Comparison of ENCODE assay signal across 24 cellular contexts in the genomic region with DNA sequence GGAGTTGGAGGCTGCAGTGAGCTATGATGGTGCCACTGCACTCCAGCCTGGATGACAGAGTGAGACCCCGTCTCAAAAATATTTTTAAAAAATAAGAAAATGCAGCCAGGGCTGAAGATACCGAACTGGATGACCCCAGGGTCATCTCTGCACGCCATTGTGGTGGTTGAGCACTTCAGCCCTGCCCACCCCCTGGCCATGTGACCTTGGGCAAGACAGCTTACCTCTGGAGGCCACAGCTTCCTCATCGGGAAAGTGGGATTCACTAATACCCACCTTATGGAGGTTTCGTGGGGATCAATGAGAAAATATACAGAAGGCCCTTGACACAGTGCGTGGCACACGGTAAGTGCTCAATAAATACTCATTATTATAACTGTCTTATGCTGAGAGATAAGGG.
"Had no signal": no experiment of that assay in that cellular context is flagged by ENCODE, and none has a peak within 500 bp of the region (broad histone marks: within the 10 kb centered on the region; RNA-seq: fewer than 3 reads in every experiment).

No MANE protein-coding gene starts in this region.

- H3K4me2 ChIP-seq: neural progenitor cell had no signal

- ATAC-seq: left colon; left lung; lower lobe of right lung; natural killer cell; stimulated activated effector memory CD8-positive, alpha-beta T cell treated with anti-CD3 and anti-CD28 coated beads, Interleukin-12 subunit alpha, Interleukin-12 subunit beta, amount 100 ng/mL, for 72 hours had no signal

- H3K9ac ChIP-seq: neural progenitor cell had no signal

- H3K27me3 ChIP-seq: neural progenitor cell, ovary, right atrium auricular region, suprapubic skin, uterus had no signal

- H3K9me3 ChIP-seq: left lung, lower lobe of right lung, ovary, right atrium auricular region, suprapubic skin, thoracic aorta, tibial artery, uterus had no signal

- DNase-seq: immature natural killer cell; kidney; left colon; lower lobe of right lung; mammary epithelial cell; mesenchymal stem cell; naive B cell; natural killer cell; nephron progenitor cell; ovary; stimulated activated CD4-positive, alpha-beta T cell treated with anti-CD3 and anti-CD28 coated beads, Interleukin-12 subunit alpha, Interleukin-12 subunit beta, amount 100 ng/mL, for 4 hours; stimulated activated CD4-positive, alpha-beta T cell treated with anti-CD3 and anti-CD28 coated beads, Interleukin-15, amount 100 ng/mL, for 24 hours; stimulated activated CD4-positive, alpha-beta T cell treated with anti-CD3 and anti-CD28 coated beads, Interleukin-4, amount 100 ng/mL, for 24 hours; stimulated activated naive CD4-positive, alpha-beta T cell; tibial artery; trophoblast cell; uterus had no signal

- H3K4me1 ChIP-seq: uterus had no signal

- H3K27ac ChIP-seq: left lung, lower lobe of right lung, neural progenitor cell, ovary, right atrium auricular region, skin epidermis, suprapubic skin, thoracic aorta, tibial artery, uterus had no signal

- H3K36me3 ChIP-seq: neural progenitor cell, ovary, right atrium auricular region, thoracic aorta, uterus had no signal

- H3K4me3 ChIP-seq: left lung, lower lobe of right lung, neural progenitor cell, ovary, right atrium auricular region, skin epidermis, suprapubic skin, thoracic aorta, tibial artery, uterus had no signal

- H2AFZ ChIP-seq: neural progenitor cell had no signal
